Comparison of ENCODE assay signal across 21 cellular contexts in genomic region chr1:40749817-40750216, GRCh38.
"Had no signal": no experiment of that assay in that cellular context is flagged by ENCODE, and none has a peak within 500 bp of the region (broad histone marks: within the 10 kb centered on the region; RNA-seq: fewer than 3 reads in every experiment).

No MANE protein-coding gene starts in this region.

- H3K4me3 ChIP-seq: lower lobe of right lung, neural progenitor cell, pancreas, tibial artery, uterus had no signal

- H3K27me3 Mint-ChIP-seq: activated CD8-positive, alpha-beta memory T cell treated with anti-CD3 and anti-CD28 coated beads, Interleukin-2, amount 10 ng/mL, durations not matched to agents 7 days and 5 days; activated naive CD8-positive, alpha-beta T cell treated with anti-CD3 and anti-CD28 coated beads, Interleukin-2, amount 50 U/mL, for 24 hours had no signal

- ATAC-seq: activated CD8-positive, alpha-beta memory T cell treated with anti-CD3 and anti-CD28 coated beads, Interleukin-2, amount 10 ng/mL, durations not matched to agents 7 days and 5 days; activated naive CD8-positive, alpha-beta T cell treated with anti-CD3 and anti-CD28 coated beads, Interleukin-2, amount 50 U/mL, for 24 hours; lower lobe of right lung had no signal

- H3K27ac ChIP-seq: lower lobe of right lung, neural progenitor cell, pancreas, tibial artery, uterus had no signal

- H3K9me3 Mint-ChIP-seq: activated naive CD4-positive, alpha-beta T cell treated with anti-CD3 and anti-CD28 coated beads for 36 hours; activated naive CD8-positive, alpha-beta T cell treated with anti-CD3 and anti-CD28 coated beads, Interleukin-2, amount 50 U/mL, for 24 hours; activated T-helper 2 cell treated with anti-CD3 and anti-CD28 coated beads, Interferon-gamma antibody, Interleukin-2, Interleukin-4, amounts not matched to agents 10 μg/mL and 5 μg/mL and 100 μg/mL, durations not matched to agents 14 hours and 24 hours and 36 hours; immature natural killer cell; mesothelial cell of epicardium; neural progenitor cell had no signal

- H3K4me2 ChIP-seq: neural progenitor cell had no signal

- H3K9me3 ChIP-seq: lower lobe of right lung, pancreas, tibial artery, uterus had no signal

- H3K27me3 ChIP-seq: neural progenitor cell, pancreas, tibial artery, uterus had no signal

- H3K4me1 ChIP-seq: lower lobe of right lung, neural progenitor cell, pancreas, tibial artery, uterus had no signal

- DNase-seq: activated CD4-positive, alpha-beta T cell treated with anti-CD3 and anti-CD28 coated beads for 1 hour; activated CD4-positive, alpha-beta T cell treated with anti-CD3 and anti-CD28 coated beads, Interleukin-2, amount 50 U/mL, for 48 hours; activated CD8-positive, alpha-beta memory T cell treated with anti-CD3 and anti-CD28 coated beads, Interleukin-2, amount 10 ng/mL, durations not matched to agents 7 days and 5 days; activated naive CD4-positive, alpha-beta T cell treated with anti-CD3 and anti-CD28 coated beads for 36 hours; activated naive CD8-positive, alpha-beta T cell treated with anti-CD3 and anti-CD28 coated beads, Interleukin-2, amount 50 U/mL, for 24 hours; activated T-cell treated with anti-CD3 and anti-CD28 coated beads, Interleukin-2, amount 50 U/mL, for 1 hour; aorta; cortex of kidney; effector CD8-positive, alpha-beta T cell; foreskin melanocyte; head of caudate nucleus; immature natural killer cell; lower lobe of right lung; pancreas; stimulated activated CD4-positive, alpha-beta T cell treated with anti-CD3 and anti-CD28 coated beads, Interleukin-4, amount 100 ng/mL, for 1 hour; stimulated activated naive CD4-positive, alpha-beta T cell; tibial artery; uterus had no signal

- H3K27ac Mint-ChIP-seq: activated naive CD4-positive, alpha-beta T cell treated with anti-CD3 and anti-CD28 coated beads for 36 hours; activated naive CD8-positive, alpha-beta T cell treated with anti-CD3 and anti-CD28 coated beads, Interleukin-2, amount 50 U/mL, for 24 hours; neural progenitor cell had no signal

- H3K36me3 ChIP-seq: uterus had no signal

- H2AFZ ChIP-seq: neural progenitor cell had no signal

- H3K4me3 Mint-ChIP-seq: activated CD8-positive, alpha-beta memory T cell treated with anti-CD3 and anti-CD28 coated beads, Interleukin-2, amount 10 ng/mL, durations not matched to agents 7 days and 5 days; activated naive CD4-positive, alpha-beta T cell treated with anti-CD3 and anti-CD28 coated beads for 36 hours; activated naive CD8-positive, alpha-beta T cell treated with anti-CD3 and anti-CD28 coated beads, Interleukin-2, amount 50 U/mL, for 24 hours; immature natural killer cell; mesothelial cell of epicardium; neural progenitor cell had no signal

- H3K9ac ChIP-seq: neural progenitor cell had no signal
